Comparison of ENCODE assay signal across 8 cellular contexts in the genomic region with DNA sequence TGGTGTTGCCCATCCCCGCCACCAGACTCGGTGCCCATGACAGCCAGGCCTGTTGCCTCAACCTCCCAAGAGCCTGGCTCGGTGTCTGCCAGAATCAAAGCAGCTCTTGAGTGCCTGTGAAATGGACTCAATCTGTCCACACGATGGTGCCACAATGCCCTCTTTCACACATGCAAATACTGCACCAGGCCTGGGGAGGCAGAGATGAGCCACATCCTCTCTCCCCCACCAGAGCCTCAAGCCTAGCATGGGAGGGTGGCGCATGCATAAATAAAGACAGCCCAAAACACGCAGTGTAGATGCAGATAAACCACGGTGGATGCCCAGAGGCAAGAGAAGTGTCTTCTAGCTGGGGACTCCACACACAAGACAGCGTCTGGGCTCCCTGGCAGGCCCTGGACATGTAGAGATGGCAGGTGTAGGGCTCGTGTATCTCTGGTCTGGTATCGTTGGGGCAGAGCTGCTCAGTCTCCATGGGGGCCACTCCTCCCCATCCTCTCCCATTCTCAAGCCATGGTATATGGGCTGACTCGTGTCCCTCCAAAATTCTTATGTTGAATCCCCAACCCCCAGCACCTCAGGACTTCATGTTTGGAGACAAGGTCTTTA.
DNase-seq lines count a peak whose midpoint lies in the region; ATAC-seq and TF ChIP-seq lines count a peak whose summit lies in the region.

No MANE protein-coding gene starts in this region.

- ATAC-seq in HG03159 (IDR thresholded peaks at IDR 0.05; ENCODE audit: unreplicated experiment) (peak; percentile 78), mucosa of descending colon (peak; percentile 53), HG02970 (IDR thresholded peaks at IDR 0.05; ENCODE audit: low FRiP score, unreplicated experiment) (no peak)

- H3K27ac ChIP-seq in VCaP, result no peak overlapping the region

- no peaks in the 10 kb centered on the region for H3K9me3 ChIP-seq in mucosa of descending colon

- intact Hi-C loops in mucosa of descending colon (cut with DNase I, micrococcal nuclease), result no loop called here

- TF ChIP-seq CTCF in VCaP (conservative IDR thresholded peaks at IDR 0.05), result peak; percentile 26; the same call in 1 of the 2 replicates
- TF ChIP-seq CTCF in mucosa of descending colon (IDR thresholded peaks at IDR 0.05), result no peak

- H3K4me1 ChIP-seq in mucosa of descending colon (ENCODE audit: low read depth), result no peaks in the 10 kb centered on the region

- DNase-seq in stimulated activated CD4-positive, alpha-beta T cell treated with anti-CD3 and anti-CD28 coated beads, Interleukin-12 subunit alpha, Interleukin-12 subunit beta, amount 100 ng/mL, for 48 hours (ENCODE audit: low read depth in 2 of 3, low spot score in 1 of 3), result peak in 2 of 3 donors; percentile 2 to 7
- no peak for DNase-seq in stimulated activated CD4-positive, alpha-beta T cell treated with anti-CD3 and anti-CD28 coated beads, Interleukin-12 subunit alpha, Interleukin-12 subunit beta, amount 100 ng/mL, for 4 hours
- DNase-seq in mucosa of descending colon (no peak), NCI-H510A (lab: John Stamatoyannopoulos, UW) (no peak), NCI-H2227 treated with DMSO at 0.1 percent for 48 hours (lab: John Stamatoyannopoulos, UW) (no peak)

- H3K36me3 ChIP-seq in mucosa of descending colon (ENCODE audit: low read depth), result no peaks in the 10 kb centered on the region

- H3K4me3 ChIP-seq in mucosa of descending colon, result no peak overlapping the region

Comparison
In these comparisons a context has a peak if more than half of its experiments do, and no peak if none do; other contexts are left out.
1. DNase-seq: peak in stimulated activated CD4-positive, alpha-beta T cell treated with anti-CD3 and anti-CD28 coated beads, Interleukin-12 subunit alpha, Interleukin-12 subunit beta, amount 100 ng/mL, for 48 hours (2 of 3); none in stimulated activated CD4-positive, alpha-beta T cell treated with anti-CD3 and anti-CD28 coated beads, Interleukin-12 subunit alpha, Interleukin-12 subunit beta, amount 100 ng/mL, for 4 hours (single experiment), mucosa of descending colon (0 of 3), NCI-H510A (single experiment) and NCI-H2227 treated with DMSO at 0.1 percent for 48 hours (single experiment).